In genomic region chr14:22448035-22448904, GRCh38 we compare ENCODE assay signal across 8 cellular contexts.
DNase-seq lines count a peak whose midpoint lies in the region; ATAC-seq and FAIRE-seq lines count a peak whose summit lies in the region.
"Had no signal": no experiment of that assay in that cellular context is flagged by ENCODE, and none has a peak within 500 bp of the region (broad histone marks: within the 10 kb centered on the region; RNA-seq: fewer than 3 reads in every experiment).

No MANE protein-coding gene starts in this region.

- peak; percentile 4 for DNase-seq in RCC 7860 (ENCODE audit: low spot score)
- DNase-seq in activated gamma-delta T cell (lab: John Stamatoyannopoulos, UW): no peak
- DNase-seq in GM23248: no peak
- DNase-seq in activated CD4-positive, alpha-beta T cell treated with anti-CD3 and anti-CD28 coated beads for 36 hours: no peak

- CTCF ChIA-PET in activated CD4-positive, alpha-beta T cell treated with anti-CD3 and anti-CD28 coated beads for 36 hours (lab: Charles Lee): no interaction called here

- POLR2A ChIA-PET in activated CD4-positive, alpha-beta T cell treated with anti-CD3 and anti-CD28 coated beads for 36 hours (lab: Charles Lee): no interaction called here

- peak overlapping the region; percentile 85 for H3K27ac Mint-ChIP-seq in stimulated activated memory B cell treated with anti-CD40 and anti-IgM and Interleukin-4, amounts not matched to agents 10 μg/mL and 1 μg/mL and 100 μg/mL, for 72 hours
- no peak overlapping the region for H3K27ac Mint-ChIP-seq in activated CD4-positive, alpha-beta T cell treated with anti-CD3 and anti-CD28 coated beads for 36 hours
- H3K27ac Mint-ChIP-seq: activated T-helper 17 cell treated with anti-CD3 and anti-CD28 coated beads, Interleukin-2, amount 50 U/mL, for 72 hours had no signal

- WGBS in GM23248 (ENCODE audit: low coverage in 1 of 2, low lambda C conversion rate in 2 of 2, missing lambda C conversion rate in 2 of 2), 2 experiments: 79 to 84% methylated on average over 10 of the region's 10 CpGs

- no peaks in the 10 kb centered on the region for H3K79me2 ChIP-seq in GM23248 (ENCODE audit: insufficient read depth)

- H3K9me3 ChIP-seq in GM23248 (ENCODE audit: low read depth): no peaks in the 10 kb centered on the region

- ATAC-seq in GM19372 (IDR thresholded peaks at IDR 0.05; ENCODE audit: low read depth, unreplicated experiment) (peak; percentile 34), HG03039 (IDR thresholded peaks at IDR 0.05; ENCODE audit: unreplicated experiment) (peak; percentile 44)
- ATAC-seq in stimulated activated memory B cell treated with anti-CD40 and anti-IgM and Interleukin-4, amounts not matched to agents 10 μg/mL and 1 μg/mL and 100 μg/mL, for 72 hours: peak; percentile 82
- no peak for ATAC-seq in activated CD4-positive, alpha-beta T cell treated with anti-CD3 and anti-CD28 coated beads for 36 hours
- ATAC-seq: activated T-helper 17 cell treated with anti-CD3 and anti-CD28 coated beads, Interleukin-2, amount 50 U/mL, for 72 hours had no signal

- H3K9me3 Mint-ChIP-seq in stimulated activated memory B cell treated with anti-CD40 and anti-IgM and Interleukin-4, amounts not matched to agents 10 μg/mL and 1 μg/mL and 100 μg/mL, for 72 hours: no peaks in the 10 kb centered on the region
- H3K9me3 Mint-ChIP-seq in activated CD4-positive, alpha-beta T cell treated with anti-CD3 and anti-CD28 coated beads for 36 hours (ENCODE audit: low read depth): no peaks in the 10 kb centered on the region
- H3K9me3 Mint-ChIP-seq: activated T-helper 17 cell treated with anti-CD3 and anti-CD28 coated beads, Interleukin-2, amount 50 U/mL, for 72 hours had no signal

- peaks cover 16% of the 10 kb centered on the region for H3K27me3 Mint-ChIP-seq in stimulated activated memory B cell treated with anti-CD40 and anti-IgM and Interleukin-4, amounts not matched to agents 10 μg/mL and 1 μg/mL and 100 μg/mL, for 72 hours
- no peaks in the 10 kb centered on the region for H3K27me3 Mint-ChIP-seq in activated CD4-positive, alpha-beta T cell treated with anti-CD3 and anti-CD28 coated beads for 36 hours
- H3K27me3 Mint-ChIP-seq: activated T-helper 17 cell treated with anti-CD3 and anti-CD28 coated beads, Interleukin-2, amount 50 U/mL, for 72 hours had no signal

- no peak overlapping the region for H3K27ac ChIP-seq in GM23248

- no peaks in the 10 kb centered on the region for H3K4me1 ChIP-seq in GM23248 (ENCODE audit: insufficient read depth)

- peaks cover 21% of the 10 kb centered on the region for H3K4me1 Mint-ChIP-seq in stimulated activated memory B cell treated with anti-CD40 and anti-IgM and Interleukin-4, amounts not matched to agents 10 μg/mL and 1 μg/mL and 100 μg/mL, for 72 hours
- H3K4me1 Mint-ChIP-seq in activated CD4-positive, alpha-beta T cell treated with anti-CD3 and anti-CD28 coated beads for 36 hours: no peaks in the 10 kb centered on the region
- H3K4me1 Mint-ChIP-seq: activated T-helper 17 cell treated with anti-CD3 and anti-CD28 coated beads, Interleukin-2, amount 50 U/mL, for 72 hours had no signal

- H3K36me3 Mint-ChIP-seq in stimulated activated memory B cell treated with anti-CD40 and anti-IgM and Interleukin-4, amounts not matched to agents 10 μg/mL and 1 μg/mL and 100 μg/mL, for 72 hours: no peaks in the 10 kb centered on the region
- H3K36me3 Mint-ChIP-seq in activated CD4-positive, alpha-beta T cell treated with anti-CD3 and anti-CD28 coated beads for 36 hours (ENCODE audit: low read depth): no peaks in the 10 kb centered on the region

- H2AFZ ChIP-seq in GM23248: no peak overlapping the region

- no peaks in the 10 kb centered on the region for H3K36me3 ChIP-seq in GM23248 (ENCODE audit: low read depth)

- H4K20me1 ChIP-seq in GM23248 (ENCODE audit: insufficient read depth): no peaks in the 10 kb centered on the region

- no peak overlapping the region for H3K4me3 Mint-ChIP-seq in stimulated activated memory B cell treated with anti-CD40 and anti-IgM and Interleukin-4, amounts not matched to agents 10 μg/mL and 1 μg/mL and 100 μg/mL, for 72 hours
- H3K4me3 Mint-ChIP-seq in activated CD4-positive, alpha-beta T cell treated with anti-CD3 and anti-CD28 coated beads for 36 hours: no peak overlapping the region
- H3K4me3 Mint-ChIP-seq: activated T-helper 17 cell treated with anti-CD3 and anti-CD28 coated beads, Interleukin-2, amount 50 U/mL, for 72 hours had no signal

- no peak overlapping the region for H3K9ac ChIP-seq in GM23248

- FAIRE-seq in RCC 7860 (lab: Jason Lieb, UNC): no peak

- no peak overlapping the region for H3K4me2 ChIP-seq in GM23248 (ENCODE audit: unreplicated experiment)

- in situ Hi-C loops in GM23248 (cut with MboI): no loop called here

- peaks cover 26% of the 10 kb centered on the region; the same call in 1 of the 2 replicates for H3K27me3 ChIP-seq in GM23248 (replicated peaks; ENCODE audit: insufficient read depth)

- H3F3A ChIP-seq in GM23248 (ENCODE audit: insufficient read depth): peaks cover 4% of the 10 kb centered on the region; the same call in 1 of the 2 replicates

- H3K9me2 ChIP-seq in GM23248 (ENCODE audit: insufficient read depth): no peaks in the 10 kb centered on the region

- intact Hi-C loops in activated CD4-positive, alpha-beta T cell treated with anti-CD3 and anti-CD28 coated beads for 36 hours (cut with DNase I, micrococcal nuclease): no loop called here

- H3K4me3 ChIP-seq in GM23248: no peak overlapping the region
